Comparison of ENCODE assay signal across 24 cellular contexts in the genomic region with DNA sequence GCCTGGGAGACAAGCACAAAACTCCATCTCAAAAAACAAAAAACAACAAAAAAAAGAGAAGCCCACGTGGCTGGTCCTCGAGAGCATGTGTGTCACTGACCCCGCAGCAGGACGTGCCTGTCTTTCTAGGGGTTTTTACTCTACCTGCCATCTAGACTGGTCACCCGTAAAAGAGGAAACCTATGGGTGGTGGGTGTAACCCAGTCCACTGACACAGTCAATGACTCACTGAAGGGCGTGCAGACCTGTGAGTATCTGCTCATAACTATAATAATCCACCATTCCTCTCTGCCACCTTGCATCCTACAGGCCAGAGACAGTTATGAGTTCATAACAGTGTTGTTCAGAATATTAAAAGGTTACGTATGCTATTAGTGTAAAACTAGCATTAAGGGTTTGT. TPM values are rescaled to one million over a fixed set of nuclear protein-coding genes. Genes with fewer than 3 reads are reported as not detected.
DNase-seq lines count a peak whose midpoint lies in the region; ATAC-seq and TF ChIP-seq lines count a peak whose summit lies in the region.
"Had no signal": no experiment of that assay in that cellular context is flagged by ENCODE, and none has a peak within 500 bp of the region (broad histone marks: within the 10 kb centered on the region; RNA-seq: fewer than 3 reads in every experiment).

No MANE protein-coding gene starts in this region.

- intact Hi-C loops in CD4-positive, alpha-beta T cell (cut with DNase I, micrococcal nuclease) = no loop called here
- intact Hi-C loops in psoas muscle (cut with DNase I) = loop anchor here in 1 of 2 donors (10.0 kb wide), 1 partner anchor 161 kb away; the partner anchor contains the start of gene ZNF26

- no peak for TF ChIP-seq CTCF in CD4-positive, alpha-beta T cell (IDR thresholded peaks at IDR 0.05)
- TF ChIP-seq CTCF in NB4 (IDR thresholded peaks at IDR 0.05; ENCODE audit: low read depth, low read length) = no peak
- TF ChIP-seq CTCF in neural crest cell (conservative IDR thresholded peaks at IDR 0.05) = no peak
- TF ChIP-seq CTCF in psoas muscle (IDR thresholded peaks at IDR 0.05) = no peak

- peak overlapping the region; percentile 71 for H3K27ac Mint-ChIP-seq in CD4-positive, alpha-beta T cell
- no peak overlapping the region for H3K27ac Mint-ChIP-seq in neural crest cell (ENCODE audit: unreplicated experiment)
- H3K27ac Mint-ChIP-seq: activated CD4-positive, alpha-beta memory T cell treated with anti-CD3 and anti-CD28 coated beads for 36 hours; activated naive CD8-positive, alpha-beta T cell treated with anti-CD3 and anti-CD28 coated beads, Interleukin-2, amount 10 ng/mL, durations not matched to agents 7 days and 5 days; stimulated activated effector memory CD8-positive, alpha-beta T cell treated with anti-CD3 and anti-CD28 coated beads, Interleukin-12 subunit alpha, Interleukin-12 subunit beta, amount 100 ng/mL, for 72 hours had no signal

- H3K36me3 ChIP-seq in esophagus (ENCODE audit: control insufficient read depth in 2 of 2, insufficient read depth in 2 of 2, low read length in 1 of 2) (peaks cover 9 to 36% of the 10 kb centered on the region in 2 donors), psoas muscle (ENCODE audit: insufficient read depth in 1 of 2, low read depth in 1 of 2) (peaks cover 7 to 56% of the 10 kb centered on the region in 2 donors)

- no peaks in the 10 kb centered on the region for H3K27me3 ChIP-seq in CD4-positive, alpha-beta T cell (ENCODE audit: control insufficient read depth, insufficient read depth, low read length)
- H3K27me3 ChIP-seq in esophagus (ENCODE audit: control insufficient read depth in 1 of 2, insufficient read depth in 2 of 2, low read length in 2 of 2) = no peaks in the 10 kb centered on the region
- H3K27me3 ChIP-seq in psoas muscle (ENCODE audit: insufficient read depth in 3 of 3, low read length in 2 of 3) = no peaks in the 10 kb centered on the region
- H3K27me3 ChIP-seq: BLaER1, gastroesophageal sphincter, suprapubic skin, vagina had no signal

- DNase-seq in CD4-positive, alpha-beta T cell = no peak
- peak; percentile 31 for DNase-seq in NB4 (ENCODE audit: low read depth)
- DNase-seq in neural crest cell (ENCODE audit: low read depth, low spot score) = no peak
- DNase-seq in NCI-H1694 treated with DMSO at 0.1 percent for 48 hours (lab: John Stamatoyannopoulos, UW) = no peak
- no peak for DNase-seq in psoas muscle
- DNase-seq in NCI-H2029 (lab: John Stamatoyannopoulos, UW) = no peak
- DNase-seq: ACHN; activated CD4-positive, alpha-beta memory T cell treated with anti-CD3 and anti-CD28 coated beads for 36 hours; activated CD4-positive, CD25-positive, alpha-beta regulatory T cell; activated CD8-positive, alpha-beta memory T cell treated with anti-CD3 and anti-CD28 coated beads, Interleukin-2, amount 50 U/mL, for 48 hours; activated naive CD8-positive, alpha-beta T cell treated with anti-CD3 and anti-CD28 coated beads, Interleukin-2, amount 10 ng/mL, durations not matched to agents 7 days and 5 days; Caco-2; DMS79; NCI-H510A; PC-9; stimulated activated CD4-positive, alpha-beta T cell treated with anti-CD3 and anti-CD28 coated beads, Interleukin-2, amount 100 ng/mL, for 48 hours had no signal

- H3K4me1 ChIP-seq in esophagus (ENCODE audit: control insufficient read depth in 2 of 2, insufficient read depth in 2 of 2, low read length in 1 of 2) (peaks cover 0 to 8% of the 10 kb centered on the region in 2 donors), psoas muscle (peaks cover 15% of the 10 kb centered on the region)

- 81 to 83% methylated on average over 7 of the region's 7 CpGs for WGBS in esophagus, 2 donors
- WGBS in psoas muscle, 3 donors = 82 to 86% (median 84%) methylated on average over 7 of the region's 7 CpGs

- no peaks in the 10 kb centered on the region for H3K27me3 Mint-ChIP-seq in CD4-positive, alpha-beta T cell
- no peaks in the 10 kb centered on the region for H3K27me3 Mint-ChIP-seq in neural crest cell (ENCODE audit: low read depth)
- H3K27me3 Mint-ChIP-seq: activated CD4-positive, alpha-beta memory T cell treated with anti-CD3 and anti-CD28 coated beads for 36 hours; activated naive CD8-positive, alpha-beta T cell treated with anti-CD3 and anti-CD28 coated beads, Interleukin-2, amount 10 ng/mL, durations not matched to agents 7 days and 5 days had no signal

- no peaks in the 10 kb centered on the region for H3K9me3 ChIP-seq in CD4-positive, alpha-beta T cell (ENCODE audit: control insufficient read depth, low read length)
- no peaks in the 10 kb centered on the region for H3K9me3 ChIP-seq in esophagus (ENCODE audit: control insufficient read depth in 2 of 2, insufficient read depth in 1 of 2, low read depth in 1 of 2, low read length in 1 of 2)
- no peaks in the 10 kb centered on the region for H3K9me3 ChIP-seq in psoas muscle
- H3K9me3 ChIP-seq: BLaER1, Caco-2, gastroesophageal sphincter, suprapubic skin, vagina had no signal

- ATAC-seq in CD4-positive, alpha-beta T cell (ENCODE audit: poor library complexity) = no peak
- ATAC-seq in HG02798 (IDR thresholded peaks at IDR 0.05; ENCODE audit: poor library complexity, unreplicated experiment) (no peak), psoas muscle (no peak)
- ATAC-seq: gastroesophageal sphincter; stimulated activated effector memory CD8-positive, alpha-beta T cell treated with anti-CD3 and anti-CD28 coated beads, Interleukin-12 subunit alpha, Interleukin-12 subunit beta, amount 100 ng/mL, for 72 hours had no signal

- H3K4me1 Mint-ChIP-seq in CD4-positive, alpha-beta T cell (ENCODE audit: low read depth) = peaks cover 45% of the 10 kb centered on the region
- peaks cover 24% of the 10 kb centered on the region for H3K4me1 Mint-ChIP-seq in neural crest cell

- POLR2A ChIA-PET in CD4-positive, alpha-beta T cell (lab: Charles Lee) = no interaction called here

- H3K27ac ChIP-seq in CD4-positive, alpha-beta T cell (ENCODE audit: low read depth, low read length) = no peak overlapping the region
- H3K27ac ChIP-seq in esophagus (ENCODE audit: low read depth in 2 of 2, low read length in 1 of 2) = peak overlapping the region; percentile 18 to 78
- no peak overlapping the region for H3K27ac ChIP-seq in psoas muscle
- H3K27ac ChIP-seq: BLaER1, gastroesophageal sphincter, PC-9, skin epidermis, suprapubic skin, vagina had no signal

- no peaks in the 10 kb centered on the region for H3K9me3 Mint-ChIP-seq in CD4-positive, alpha-beta T cell
- no peaks in the 10 kb centered on the region for H3K9me3 Mint-ChIP-seq in neural crest cell
- H3K9me3 Mint-ChIP-seq: activated CD4-positive, alpha-beta memory T cell treated with anti-CD3 and anti-CD28 coated beads for 36 hours; activated naive CD8-positive, alpha-beta T cell treated with anti-CD3 and anti-CD28 coated beads, Interleukin-2, amount 10 ng/mL, durations not matched to agents 7 days and 5 days; stimulated activated effector memory CD8-positive, alpha-beta T cell treated with anti-CD3 and anti-CD28 coated beads, Interleukin-12 subunit alpha, Interleukin-12 subunit beta, amount 100 ng/mL, for 72 hours had no signal

- peaks cover 79% of the 10 kb centered on the region for H3K36me3 Mint-ChIP-seq in CD4-positive, alpha-beta T cell (ENCODE audit: low read depth)
- peaks cover 2% of the 10 kb centered on the region for H3K36me3 Mint-ChIP-seq in neural crest cell (ENCODE audit: low read depth)

- CTCF ChIA-PET in CD4-positive, alpha-beta T cell (lab: Charles Lee) = no interaction called here

- H3K4me3 Mint-ChIP-seq in CD4-positive, alpha-beta T cell = no peak overlapping the region
- H3K4me3 Mint-ChIP-seq in neural crest cell = peak overlapping the region; percentile 72
- H3K4me3 Mint-ChIP-seq: activated CD4-positive, alpha-beta memory T cell treated with anti-CD3 and anti-CD28 coated beads for 36 hours; activated naive CD8-positive, alpha-beta T cell treated with anti-CD3 and anti-CD28 coated beads, Interleukin-2, amount 10 ng/mL, durations not matched to agents 7 days and 5 days; stimulated activated effector memory CD8-positive, alpha-beta T cell treated with anti-CD3 and anti-CD28 coated beads, Interleukin-12 subunit alpha, Interleukin-12 subunit beta, amount 100 ng/mL, for 72 hours had no signal

- H3K4me3 ChIP-seq in NB4 (ENCODE audit: low read depth, low read length) = no peak overlapping the region
- no peak overlapping the region for H3K4me3 ChIP-seq in esophagus (ENCODE audit: low read depth in 1 of 2, low read length in 2 of 2)
- H3K4me3 ChIP-seq in psoas muscle = no peak overlapping the region
- H3K4me3 ChIP-seq: BLaER1, gastroesophageal sphincter, PC-9, skin epidermis, suprapubic skin, vagina had no signal

- TF ChIP-seq POLR2A in NB4 (IDR thresholded peaks at IDR 0.05; ENCODE audit: extremely low read depth, insufficient read length) = no peak

RNA-seq across cellular contexts. Expression of gene GOLGA3, which starts 4.6 kb away (rescaled TPM):
- 10 to 100 TPM; 31.5 to 34.0 TPM for total RNA-seq in CD4-positive, alpha-beta T cell
- polyA plus RNA-seq in esophagus (10 to 100 TPM; 10.6 to 18.1 TPM), psoas muscle (10 to 100 TPM in 2 of 3 donors, 1 to 10 TPM in 1; 7.5 to 32.6 (median 14.0) TPM)
- total RNA-seq in neural crest cell (33.4 and 35.6 TPM in 2 replicates), psoas muscle (10 to 100 TPM; 25.2 to 40.8 (median 31.5) TPM)

Comparison
In these comparisons a context has a peak if more than half of its experiments do, and no peak if none do; other contexts are left out.
1. H3K27ac ChIP-seq: peak in esophagus (2 of 2); none in CD4-positive, alpha-beta T cell (single experiment) and psoas muscle (single experiment).